ENCODE assay signal across 25 cellular contexts in genomic region chr5:125501396-125501795, GRCh38.
DNase-seq lines count a peak whose midpoint lies in the region; ATAC-seq, FAIRE-seq and TF ChIP-seq lines count a peak whose summit lies in the region.
"Had no signal": no experiment of that assay in that cellular context is flagged by ENCODE, and none has a peak within 500 bp of the region (broad histone marks: within the 10 kb centered on the region; RNA-seq: fewer than 3 reads in every experiment).

No MANE protein-coding gene starts in this region.

- no peak overlapping the region for H3K27ac ChIP-seq in astrocyte (ENCODE audit: low read depth, low read length)
- H3K27ac ChIP-seq in smooth muscle cell (ENCODE audit: low read depth) = no peak overlapping the region
- no peak overlapping the region for H3K27ac ChIP-seq in tibial artery
- H3K27ac ChIP-seq: A549; BLaER1 treated with 17β-estradiol and CSF1 and Interleukin-3, amounts not matched to agents 10 nM and 100 nM; GM23248 had no signal

- ATAC-seq in HG02759 (IDR thresholded peaks at IDR 0.05; ENCODE audit: unreplicated experiment) = no peak
- ATAC-seq: A549; CD8-positive, alpha-beta T cell; HCT116; HepG2; PC-3 had no signal

- no peak overlapping the region for H3K4me3 Mint-ChIP-seq in astrocyte (ENCODE audit: unreplicated experiment)
- H3K4me3 Mint-ChIP-seq: CD8-positive, alpha-beta T cell had no signal

- no peak overlapping the region for H3K9ac ChIP-seq in astrocyte (ENCODE audit: low read length)
- H3K9ac ChIP-seq in smooth muscle cell (ENCODE audit: low read depth) = no peak overlapping the region
- H3K9ac ChIP-seq: BLaER1 treated with 17β-estradiol and CSF1 and Interleukin-3, amounts not matched to agents 10 nM and 100 nM; GM23248 had no signal

- H3F3A ChIP-seq in smooth muscle cell (ENCODE audit: low read depth) = peaks cover 4% of the 10 kb centered on the region

- H3K4me1 Mint-ChIP-seq in astrocyte (ENCODE audit: low read depth, unreplicated experiment) = peaks cover 6% of the 10 kb centered on the region

- FAIRE-seq in astrocyte (lab: Jason Lieb, UNC) = no peak
- FAIRE-seq: A549, GM12891, GM19239, HepG2 had no signal

- intact Hi-C loops in tibial artery (cut with DNase I; ENCODE audit: low total_unique reads) = no loop called here

- H3K27me3 Mint-ChIP-seq in astrocyte (ENCODE audit: low read depth, unreplicated experiment) = no peaks in the 10 kb centered on the region

- DNase-seq in LHCN-M2 (ENCODE audit: low read depth) = peak; percentile 65
- peak; percentile 42 for DNase-seq in astrocyte (ENCODE audit: low read depth)
- peak; percentile 15 for DNase-seq in globus pallidus (ENCODE audit: low spot score)
- no peak for DNase-seq in smooth muscle cell (lab: John Stamatoyannopoulos, UW; ENCODE audit: unreplicated experiment)
- no peak for DNase-seq in NCI-H748 treated with DMSO at 0.1 percent for 48 hours (lab: John Stamatoyannopoulos, UW)
- DNase-seq in tibial artery = no peak
- DNase-seq: Calu3; CD8-positive, alpha-beta T cell; DMS53; EL; GM23248; KBM-7; NCI-H1417; NCI-H187; NCI-H2107; NCI-H2227 treated with DMSO at 0.1 percent for 48 hours; NCI-H510A treated with DMSO at 0.1 percent for 48 hours; PC-3 had no signal

- H3K36me3 ChIP-seq in astrocyte (ENCODE audit: insufficient read depth, low read length) (no peaks in the 10 kb centered on the region), smooth muscle cell (ENCODE audit: low read depth) (no peaks in the 10 kb centered on the region), tibial artery (no peaks in the 10 kb centered on the region)
- H3K36me3 ChIP-seq: BLaER1 treated with 17β-estradiol and CSF1 and Interleukin-3, amounts not matched to agents 10 nM and 100 nM had no signal

- no peaks in the 10 kb centered on the region for H3K9me3 Mint-ChIP-seq in astrocyte (ENCODE audit: unreplicated experiment)

- H3K9me3 ChIP-seq in astrocyte (ENCODE audit: insufficient read depth, low read depth, low read length) (no peaks in the 10 kb centered on the region), smooth muscle cell (replicated peaks; ENCODE audit: low read depth) (no peaks in the 10 kb centered on the region), tibial artery (no peaks in the 10 kb centered on the region)
- H3K9me3 ChIP-seq: A549; BLaER1 treated with 17β-estradiol and CSF1 and Interleukin-3, amounts not matched to agents 10 nM and 100 nM had no signal

- no peaks in the 10 kb centered on the region for H3K27me3 ChIP-seq in astrocyte (ENCODE audit: insufficient read depth, low read length)
- H3K27me3 ChIP-seq in smooth muscle cell (ENCODE audit: low read depth) = no peaks in the 10 kb centered on the region
- no peaks in the 10 kb centered on the region for H3K27me3 ChIP-seq in tibial artery
- H3K27me3 ChIP-seq: BLaER1 treated with 17β-estradiol and CSF1 and Interleukin-3, amounts not matched to agents 10 nM and 100 nM had no signal

- H3K27ac Mint-ChIP-seq in astrocyte (ENCODE audit: unreplicated experiment) = no peak overlapping the region
- H3K27ac Mint-ChIP-seq: CD8-positive, alpha-beta T cell had no signal

- H3K79me2 ChIP-seq in astrocyte (ENCODE audit: insufficient read depth, low read length) = no peaks in the 10 kb centered on the region
- H3K79me2 ChIP-seq in smooth muscle cell (ENCODE audit: low read depth) = no peaks in the 10 kb centered on the region

- no peak overlapping the region for H3K4me2 ChIP-seq in astrocyte (ENCODE audit: low read length)
- peak overlapping the region; percentile 7 for H3K4me2 ChIP-seq in smooth muscle cell
- H3K4me2 ChIP-seq: A549; BLaER1 treated with 17β-estradiol and CSF1 and Interleukin-3, amounts not matched to agents 10 nM and 100 nM had no signal

- H3K4me3 ChIP-seq in astrocyte (ENCODE audit: insufficient read depth, low read depth, low read length) (no peak overlapping the region), smooth muscle cell (no peak overlapping the region), tibial artery (no peak overlapping the region)
- H3K4me3 ChIP-seq: A549; BLaER1 treated with 17β-estradiol and CSF1 and Interleukin-3, amounts not matched to agents 10 nM and 100 nM; GM23248 had no signal

- H3K36me3 Mint-ChIP-seq in astrocyte (ENCODE audit: low read depth, unreplicated experiment) = no peaks in the 10 kb centered on the region
- H3K36me3 Mint-ChIP-seq: CD8-positive, alpha-beta T cell had no signal

- H2AFZ ChIP-seq in astrocyte (ENCODE audit: low read depth, low read length) = no peak overlapping the region
- peak overlapping the region; percentile 43 for H2AFZ ChIP-seq in smooth muscle cell (ENCODE audit: low read depth)
- H2AFZ ChIP-seq: GM23248 had no signal

- H3K4me1 ChIP-seq in astrocyte (ENCODE audit: insufficient read depth, low read length) = no peaks in the 10 kb centered on the region
- H3K4me1 ChIP-seq in smooth muscle cell (ENCODE audit: low read depth) = peaks cover 26% of the 10 kb centered on the region
- H3K4me1 ChIP-seq in tibial artery = peaks cover 0 to 5% (median 0%) of the 10 kb centered on the region in 4 donors
- H3K4me1 ChIP-seq: A549; BLaER1 treated with 17β-estradiol and CSF1 and Interleukin-3, amounts not matched to agents 10 nM and 100 nM had no signal

- H4K20me1 ChIP-seq in astrocyte (ENCODE audit: insufficient read depth, low read length) (no peaks in the 10 kb centered on the region), smooth muscle cell (ENCODE audit: low read depth) (no peaks in the 10 kb centered on the region)
- H4K20me1 ChIP-seq: BLaER1 treated with 17β-estradiol and CSF1 and Interleukin-3, amounts not matched to agents 10 nM and 100 nM had no signal

- WGBS in smooth muscle cell (ENCODE audit: low lambda C conversion rate) = 39% methylated on average over 2 of the region's 2 CpGs

- TF ChIP-seq CTCF in astrocyte (IDR thresholded peaks at IDR 0.05; ENCODE audit: insufficient read depth, low read depth, low read length) (no peak), smooth muscle cell (IDR thresholded peaks at IDR 0.05; ENCODE audit: borderline replicate concordance, insufficient read depth, poor library complexity, severe bottlenecking) (no peak), tibial artery (IDR thresholded peaks at IDR 0.05) (no peak)

Comparison
In these comparisons a context has a peak if more than half of its experiments do, and no peak if none do; other contexts are left out.
1. DNase-seq: peak in LHCN-M2 (single experiment), astrocyte (single experiment) and globus pallidus (single experiment); none in smooth muscle cell (single experiment), NCI-H748 treated with DMSO at 0.1 percent for 48 hours (single experiment) and tibial artery (0 of 2).